18 cellular contexts compared by ENCODE assay signal in the genomic region with DNA sequence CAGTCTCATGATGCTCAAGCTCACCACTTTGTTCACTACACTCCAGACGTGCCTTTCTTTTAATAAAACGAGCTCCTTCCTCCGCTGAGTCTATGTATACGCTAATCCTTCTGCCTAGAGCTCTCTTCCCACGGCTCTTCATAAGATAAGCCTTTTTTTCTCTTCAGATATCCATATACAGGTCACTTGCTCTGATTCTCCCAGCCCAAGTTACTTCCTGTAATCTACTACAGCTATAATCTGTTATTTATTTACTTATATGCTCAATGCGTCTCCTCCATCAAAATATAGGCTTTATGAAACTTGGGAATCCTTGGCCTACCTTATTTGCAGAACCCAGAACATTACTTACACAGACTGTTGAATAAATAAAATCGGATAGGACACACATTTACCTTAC.
"Had no signal": no experiment of that assay in that cellular context is flagged by ENCODE, and none has a peak within 500 bp of the region (broad histone marks: within the 10 kb centered on the region; RNA-seq: fewer than 3 reads in every experiment).

No MANE protein-coding gene starts in this region.

- H3K27ac Mint-ChIP-seq: activated naive CD8-positive, alpha-beta T cell treated with anti-CD3 and anti-CD28 coated beads, Interleukin-2, amount 10 ng/mL, durations not matched to agents 7 days and 5 days; nephron progenitor cell had no signal

- H3K4me1 Mint-ChIP-seq: nephron progenitor cell had no signal

- H3K4me3 Mint-ChIP-seq: activated naive CD8-positive, alpha-beta T cell treated with anti-CD3 and anti-CD28 coated beads, Interleukin-2, amount 10 ng/mL, durations not matched to agents 7 days and 5 days; nephron progenitor cell had no signal

- H3K36me3 ChIP-seq: brain microvascular endothelial cell, lower lobe of right lung, tibial artery had no signal

- H3K27me3 ChIP-seq: brain microvascular endothelial cell, tibial artery had no signal

- ATAC-seq: lower lobe of right lung had no signal

- H3K27ac ChIP-seq: brain microvascular endothelial cell, lower lobe of right lung, tibial artery had no signal

- H3K4me3 ChIP-seq: lower lobe of right lung, tibial artery had no signal

- H3K9me3 ChIP-seq: lower lobe of right lung, tibial artery had no signal

- DNase-seq: activated CD4-positive, CD25-positive, alpha-beta regulatory T cell; activated gamma-delta T cell; activated naive CD8-positive, alpha-beta T cell treated with anti-CD3 and anti-CD28 coated beads, Interleukin-2, amount 10 ng/mL, durations not matched to agents 7 days and 5 days; activated T-cell treated with anti-CD3 and anti-CD28 coated beads for 4 hours; amygdala; brain microvascular endothelial cell; cerebellar nuclear complex; cortex of kidney; effector CD4-positive, alpha-beta T cell; hypothalamus; islet precursor cell; lower lobe of right lung; nephron progenitor cell; nucleus accumbens; stimulated activated CD4-positive, alpha-beta T cell treated with anti-CD3 and anti-CD28 coated beads, Interleukin-2, amount 100 ng/mL, for 24 hours; stimulated activated naive CD4-positive, alpha-beta T cell treated with Interleukin-2 at 50 U/mL for 16 hours; T-helper 9 cell; tibial artery had no signal

- H3K27me3 Mint-ChIP-seq: activated naive CD8-positive, alpha-beta T cell treated with anti-CD3 and anti-CD28 coated beads, Interleukin-2, amount 10 ng/mL, durations not matched to agents 7 days and 5 days had no signal
